Comparison of ENCODE assay signal across 13 cellular contexts in the genomic region with DNA sequence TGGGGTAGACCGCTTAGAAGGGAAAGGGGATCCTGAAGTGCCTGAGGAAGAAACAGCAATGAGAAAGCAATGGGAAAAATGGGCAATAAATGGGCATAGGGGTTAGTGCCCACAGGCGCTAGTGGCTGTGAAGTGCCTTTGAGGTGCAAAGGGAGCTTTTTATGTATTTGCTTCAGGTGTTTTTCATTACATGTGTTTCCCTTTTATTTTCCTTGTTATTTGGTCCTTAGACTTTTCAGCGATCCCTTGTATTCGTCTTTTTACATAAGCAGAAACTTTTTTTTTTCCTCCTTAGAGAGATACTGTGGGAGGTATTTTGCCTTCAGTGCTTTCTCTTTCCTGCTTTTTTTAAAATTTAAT. TPM values are rescaled to one million over a fixed set of nuclear protein-coding genes. Genes with fewer than 3 reads are reported as not detected.
DNase-seq lines count a peak whose midpoint lies in the region; ATAC-seq, FAIRE-seq and TF ChIP-seq lines count a peak whose summit lies in the region.
"Had no signal": no experiment of that assay in that cellular context is flagged by ENCODE, and none has a peak within 500 bp of the region (broad histone marks: within the 10 kb centered on the region; RNA-seq: fewer than 3 reads in every experiment).

No MANE protein-coding gene starts in this region.

- no peak overlapping the region for H3K4me2 ChIP-seq in Karpas-422 (ENCODE audit: low read depth, low read length, poor library complexity, severe bottlenecking)
- H3K4me2 ChIP-seq: KMS-11 had no signal

- DNase-seq in RWPE2 (ENCODE audit: low spot score) = no peak
- DNase-seq in inferior parietal cortex (ENCODE audit: extremely low spot score) = peak; percentile 28
- DNase-seq in NCI-H774 (lab: John Stamatoyannopoulos, UW) = no peak
- no peak for DNase-seq in Karpas-422
- no peak for DNase-seq in foreskin melanocyte
- DNase-seq: foreskin keratinocyte, NCI-H226, WERI-Rb-1 had no signal

- H3K27me3 ChIP-seq in RWPE2 (ENCODE audit: insufficient read depth, poor library complexity, severe bottlenecking) (no peaks in the 10 kb centered on the region), subcutaneous abdominal adipose tissue (ENCODE audit: control insufficient read depth in 5 of 5, insufficient read depth in 4 of 5, low read length in 5 of 5) (no peaks in the 10 kb centered on the region), Karpas-422 (ENCODE audit: low read length) (no peaks in the 10 kb centered on the region)

- FAIRE-seq in G401.6 (lab: Jason Lieb, UNC) = peak; percentile 95
- FAIRE-seq: D721Med had no signal

- H2AFZ ChIP-seq in Karpas-422 (ENCODE audit: low read length) = no peak overlapping the region

- no peaks in the 10 kb centered on the region for H3K79me2 ChIP-seq in Karpas-422 (ENCODE audit: low read length)

- no peak for TF ChIP-seq CTCF in RWPE2 (IDR thresholded peaks at IDR 0.05; ENCODE audit: poor library complexity, severe bottlenecking)

- H3K4me3 ChIP-seq in RWPE2 (ENCODE audit: severe bottlenecking) = no peak overlapping the region
- peak overlapping the region in 2 of 5 donors; percentile 61 to 68 for H3K4me3 ChIP-seq in subcutaneous abdominal adipose tissue (ENCODE audit: low read depth in 1 of 5, low read length in 5 of 5)
- H3K4me3 ChIP-seq in Karpas-422 (ENCODE audit: low read length) = no peak overlapping the region

- no peaks in the 10 kb centered on the region for H3K9me2 ChIP-seq in Karpas-422 (replicated peaks; ENCODE audit: insufficient read depth, low read length)

- ATAC-seq in RWPE2 (ENCODE audit: low read depth) (no peak), HG02642 (IDR thresholded peaks at IDR 0.05; ENCODE audit: poor library complexity, unreplicated experiment) (no peak)
- ATAC-seq: foreskin keratinocyte had no signal

- no peaks in the 10 kb centered on the region for H4K20me1 ChIP-seq in Karpas-422 (ENCODE audit: insufficient read depth, low read depth, low read length)

- H3K4me1 ChIP-seq in RWPE2 (ENCODE audit: insufficient read depth, poor library complexity, severe bottlenecking) = peaks cover 41% of the 10 kb centered on the region
- H3K4me1 ChIP-seq in subcutaneous abdominal adipose tissue (ENCODE audit: control insufficient read depth in 5 of 5, insufficient read depth in 5 of 5, low read length in 5 of 5) = peaks cover 14 to 98% (median 95%) of the 10 kb centered on the region in 5 donors
- H3K4me1 ChIP-seq in Karpas-422 (ENCODE audit: low read length) = 0 out of 2 replicates have a peak, but pooled peaks cover 4% of the 10 kb centered on the region

- H3K36me3 ChIP-seq in RWPE2 (ENCODE audit: low read depth) (no peaks in the 10 kb centered on the region), subcutaneous abdominal adipose tissue (ENCODE audit: control insufficient read depth in 5 of 5, insufficient read depth in 5 of 5, low read length in 5 of 5) (no peaks in the 10 kb centered on the region), Karpas-422 (ENCODE audit: insufficient read depth, low read length) (no peaks in the 10 kb centered on the region)
- H3K36me3 ChIP-seq: WERI-Rb-1 had no signal

- H3K9me3 ChIP-seq in RWPE2 (ENCODE audit: severe bottlenecking) = no peaks in the 10 kb centered on the region
- no peaks in the 10 kb centered on the region for H3K9me3 ChIP-seq in subcutaneous abdominal adipose tissue (ENCODE audit: control insufficient read depth in 5 of 5, low read length in 5 of 5)
- no peaks in the 10 kb centered on the region for H3K9me3 ChIP-seq in Karpas-422 (ENCODE audit: low read length)

- H3K27ac ChIP-seq in RWPE2 (ENCODE audit: poor library complexity, severe bottlenecking) = peak overlapping the region; percentile 84
- peak overlapping the region; percentile 97 for H3K27ac ChIP-seq in subcutaneous abdominal adipose tissue (ENCODE audit: low read depth, low read length)
- no peak overlapping the region for H3K27ac ChIP-seq in Karpas-422 (ENCODE audit: low read length)
- H3K27ac ChIP-seq: foreskin keratinocyte, KMS-11, WERI-Rb-1 had no signal

- H3K9ac ChIP-seq in subcutaneous abdominal adipose tissue (ENCODE audit: low read length in 5 of 5) (peak overlapping the region in 3 of 5 donors; percentile 83 to 85 (median 84)), Karpas-422 (ENCODE audit: low read length) (no peak overlapping the region)
- H3K9ac ChIP-seq: KMS-11 had no signal

RNA-seq across cellular contexts. Expression of gene NFIX, which starts 19.6 kb away (rescaled TPM):
- 0.04 and 0.18 TPM in 2 replicates for total RNA-seq in Karpas-422 (2014; rRNA removed; shearing (Covaris generic); ENCODE audit: low replicate concordance)

RNA-seq across cellular contexts. Expression of gene DAND5, which starts 45.5 kb away (rescaled TPM):
- 0.52 TPM in 1 of 2 replicates, not detected in the other for total RNA-seq in Karpas-422 (2014; rRNA removed; shearing (Covaris generic); ENCODE audit: low replicate concordance)

RNA-seq across cellular contexts. Expression of gene GADD45GIP1, which starts 57.9 kb away (rescaled TPM):
- 23.2 and 66.6 TPM in 2 replicates for total RNA-seq in Karpas-422 (2014; rRNA removed; shearing (Covaris generic); ENCODE audit: low replicate concordance)
